In genomic region chr7:14836571-14837189, GRCh38 we compare ENCODE assay signal across 9 cellular contexts.
DNase-seq lines count a peak whose midpoint lies in the region; ATAC-seq and TF ChIP-seq lines count a peak whose summit lies in the region.
"Had no signal": no experiment of that assay in that cellular context is flagged by ENCODE, and none has a peak within 500 bp of the region (broad histone marks: within the 10 kb centered on the region; RNA-seq: fewer than 3 reads in every experiment).

No MANE protein-coding gene starts in this region.

- H3K36me3 Mint-ChIP-seq in glutamatergic neuron (ENCODE audit: unreplicated experiment) = no peaks in the 10 kb centered on the region

- no TSS peak for BruUV-seq in OCI-LY7 (replicated peaks; lab: Mats Ljungman, UMichigan)

- no peak overlapping the region for H3K4me3 Mint-ChIP-seq in glutamatergic neuron (ENCODE audit: unreplicated experiment)

- ATAC-seq in GM19397 (IDR thresholded peaks at IDR 0.05; ENCODE audit: unreplicated experiment) = no peak
- ATAC-seq in GM21360 (IDR thresholded peaks at IDR 0.05; ENCODE audit: unreplicated experiment) = no peak

- POLR2A ChIA-PET in OCI-LY7 (lab: Charles Lee) = no interaction called here

- peaks cover 20% of the 10 kb centered on the region for H3K4me1 Mint-ChIP-seq in glutamatergic neuron (ENCODE audit: low read depth, unreplicated experiment)

- no peak overlapping the region for H2AFZ ChIP-seq in OCI-LY7 (ENCODE audit: low read length)

- no peak overlapping the region for H3K4me3 ChIP-seq in HUES64 (ENCODE audit: low read length)
- peak overlapping the region; percentile 16 for H3K4me3 ChIP-seq in skeletal muscle cell (ENCODE audit: low read depth, low read length)
- no peak overlapping the region for H3K4me3 ChIP-seq in OCI-LY7 (ENCODE audit: low read depth, low read length, poor library complexity, severe bottlenecking)

- intact Hi-C loops in OCI-LY7 (cut with micrococcal nuclease; ENCODE audit: unreplicated experiment) = no loop called here

- H4K20me1 ChIP-seq in OCI-LY7 (ENCODE audit: insufficient read depth, low read length) = no peaks in the 10 kb centered on the region

- DNase-seq in RKO (ENCODE audit: low spot score) = peak; percentile 28
- peak; percentile 63 for DNase-seq in glutamatergic neuron
- DNase-seq in skeletal muscle cell (ENCODE audit: low read depth) = peak; percentile 66
- no peak for DNase-seq in germinal center (ENCODE audit: low spot score)
- no peak for DNase-seq in OCI-LY7 (ENCODE audit: low spot score)
- DNase-seq: OCI-M1 had no signal

- no peak overlapping the region for H3K4me2 ChIP-seq in OCI-LY7 (ENCODE audit: low read length)

- H3K4me1 ChIP-seq in HUES64 (ENCODE audit: insufficient read depth, low read length) = peaks cover 52% of the 10 kb centered on the region
- H3K4me1 ChIP-seq in OCI-LY7 (ENCODE audit: insufficient read depth, low read length, poor library complexity, severe bottlenecking) = no peaks in the 10 kb centered on the region

- H3K9me2 ChIP-seq in OCI-LY7 (ENCODE audit: insufficient read depth, low read length) = no peaks in the 10 kb centered on the region

- H3K9ac ChIP-seq in HUES64 (ENCODE audit: low read depth, low read length) = no peak overlapping the region

- no peaks in the 10 kb centered on the region for H3K27me3 Mint-ChIP-seq in glutamatergic neuron (ENCODE audit: unreplicated experiment)

- 20% methylated on average over 6 of the region's 6 CpGs for WGBS in HUES64

- H3K9me3 ChIP-seq in HUES64 (ENCODE audit: insufficient read depth, low read depth, low read length) (no peaks in the 10 kb centered on the region), OCI-LY7 (ENCODE audit: low read length) (no peaks in the 10 kb centered on the region)

- H3K27me3 ChIP-seq in HUES64 (ENCODE audit: insufficient read depth, low read length) = no peaks in the 10 kb centered on the region

- peak overlapping the region; percentile 1 for H3K27ac Mint-ChIP-seq in glutamatergic neuron (ENCODE audit: unreplicated experiment)

- no peaks in the 10 kb centered on the region for H3K79me2 ChIP-seq in OCI-LY7 (ENCODE audit: insufficient read depth, low read depth, low read length)

- no peaks in the 10 kb centered on the region for H3K36me3 ChIP-seq in HUES64 (ENCODE audit: insufficient read depth, low read length)
- no peaks in the 10 kb centered on the region for H3K36me3 ChIP-seq in OCI-LY7 (ENCODE audit: insufficient read depth, low read length)

- TF ChIP-seq CTCF in glutamatergic neuron (IDR thresholded peaks at IDR 0.05; ENCODE audit: partially characterized antibody, unreplicated experiment) (no peak), OCI-LY7 (conservative IDR thresholded peaks at IDR 0.05; ENCODE audit: low read length) (no peak)

- CTCF ChIA-PET in OCI-LY7 (lab: Charles Lee; ENCODE audit: unreplicated experiment) = no interaction called here

- H3K27ac ChIP-seq in HUES64 (ENCODE audit: low read depth, low read length) = 0 out of 2 replicates have a peak overlapping the region, but pooled peaks have one; percentile 16
- H3K27ac ChIP-seq in OCI-LY7 (ENCODE audit: low read depth, low read length, poor library complexity, severe bottlenecking) = no peak overlapping the region

- H3K9me3 Mint-ChIP-seq in glutamatergic neuron (ENCODE audit: unreplicated experiment) = no peaks in the 10 kb centered on the region

Comparison
In these comparisons a context has a peak if more than half of its experiments do, and no peak if none do; other contexts are left out.
1. DNase-seq: peak in RKO (single experiment), glutamatergic neuron (single experiment) and skeletal muscle cell (single experiment); none in germinal center (single experiment) and OCI-LY7 (single experiment).